In genomic region chr10:122128357-122128756, GRCh38 we compare ENCODE assay signal across 13 cellular contexts.
DNase-seq lines count a peak whose midpoint lies in the region; ATAC-seq, FAIRE-seq and TF ChIP-seq lines count a peak whose summit lies in the region.
"Had no signal": no experiment of that assay in that cellular context is flagged by ENCODE, and none has a peak within 500 bp of the region (broad histone marks: within the 10 kb centered on the region; RNA-seq: fewer than 3 reads in every experiment).

No MANE protein-coding gene starts in this region.

- peak overlapping the region; percentile 72 for H3K4me2 ChIP-seq in keratinocyte (ENCODE audit: control insufficient read depth, extremely low read depth, insufficient read depth, low read depth, low read length)
- peak overlapping the region; percentile 78 for H3K4me2 ChIP-seq in smooth muscle cell

- H3K36me3 ChIP-seq in colonic mucosa (no peaks in the 10 kb centered on the region), keratinocyte (ENCODE audit: control insufficient read depth in 2 of 2, extremely low read depth in 1 of 2, insufficient read depth in 2 of 2, low read length in 2 of 2) (peaks cover 0 to 5% of the 10 kb centered on the region in 2 experiments), smooth muscle cell (ENCODE audit: low read depth) (no peaks in the 10 kb centered on the region)

- dilution Hi-C loops in keratinocyte (cut with MboI; ENCODE audit: extremely low pct_ligation_motif_present, low sequenced_read_pairs) = no loop called here

- H3K79me2 ChIP-seq in keratinocyte (ENCODE audit: control insufficient read depth, insufficient read depth, low read length) = peaks cover 11% of the 10 kb centered on the region
- H3K79me2 ChIP-seq in smooth muscle cell (ENCODE audit: low read depth) = no peaks in the 10 kb centered on the region

- ATAC-seq in GM21717 (IDR thresholded peaks at IDR 0.05; ENCODE audit: unreplicated experiment) = no peak
- ATAC-seq: CD8-positive, alpha-beta T cell; left colon had no signal

- H3K27me3 ChIP-seq in colonic mucosa (no peaks in the 10 kb centered on the region), keratinocyte (ENCODE audit: control insufficient read depth, extremely low read depth, insufficient read depth, low read length) (no peaks in the 10 kb centered on the region), smooth muscle cell (ENCODE audit: low read depth) (no peaks in the 10 kb centered on the region), dorsolateral prefrontal cortex (peaks cover 0 to 6% (median 0%) of the 10 kb centered on the region in 45 donors)

- H2AFZ ChIP-seq in keratinocyte (ENCODE audit: control insufficient read depth, low read length) (no peak overlapping the region), smooth muscle cell (ENCODE audit: low read depth) (no peak overlapping the region)

- H3K9ac ChIP-seq in colonic mucosa (ENCODE audit: low read depth in 2 of 2, low read length in 2 of 2) = peak overlapping the region in 1 of 2 donors; percentile 1
- H3K9ac ChIP-seq in keratinocyte (ENCODE audit: control insufficient read depth, extremely low read depth, insufficient read depth, low read length) = no peak overlapping the region
- peak overlapping the region; percentile 73 for H3K9ac ChIP-seq in smooth muscle cell (ENCODE audit: low read depth)

- no peak for FAIRE-seq in keratinocyte (lab: Jason Lieb, UNC)
- FAIRE-seq: endometrium had no signal

- H3K9me3 ChIP-seq in colonic mucosa (no peaks in the 10 kb centered on the region), keratinocyte (ENCODE audit: control insufficient read depth, low read depth, low read length) (no peaks in the 10 kb centered on the region), smooth muscle cell (replicated peaks; ENCODE audit: low read depth) (no peaks in the 10 kb centered on the region)

- H3K27ac ChIP-seq in colonic mucosa (peak overlapping the region; percentile 45), keratinocyte (ENCODE audit: control insufficient read depth, insufficient read depth, low read length) (no peak overlapping the region), smooth muscle cell (ENCODE audit: low read depth) (peak overlapping the region; percentile 84), dorsolateral prefrontal cortex (peak overlapping the region in 1 of 59 donors; percentile 7)

- H3F3A ChIP-seq in smooth muscle cell (ENCODE audit: low read depth) = peaks cover 14% of the 10 kb centered on the region

- intact Hi-C loops in colonic mucosa (cut with DNase I) = no loop called here
- intact Hi-C loops in dorsolateral prefrontal cortex (cut with DNase I) = no loop called here

- no peaks in the 10 kb centered on the region for H3K9me1 ChIP-seq in keratinocyte (ENCODE audit: control insufficient read depth, extremely low read depth, insufficient read depth, low read length)

- TF ChIP-seq CTCF in colonic mucosa (IDR thresholded peaks at IDR 0.05) = no peak
- no peak for TF ChIP-seq CTCF in keratinocyte (optimal IDR thresholded peaks at IDR 0.05 in 1 of 3, IDR thresholded peaks at IDR 0.05 in 1 of 3, conservative IDR thresholded peaks at IDR 0.05 in 1 of 3; ENCODE audit: extremely low read depth in 1 of 3, insufficient read depth in 2 of 3, low read length in 3 of 3)
- TF ChIP-seq CTCF in smooth muscle cell (IDR thresholded peaks at IDR 0.05; ENCODE audit: borderline replicate concordance, insufficient read depth, poor library complexity, severe bottlenecking) = no peak
- TF ChIP-seq CTCF in dorsolateral prefrontal cortex (IDR thresholded peaks at IDR 0.05 in 54 of 56, conservative IDR thresholded peaks at IDR 0.05 in 2 of 56; ENCODE audit: low read depth in 1 of 56, partially characterized antibody in 56 of 56) = no peak

- peaks cover 5% of the 10 kb centered on the region for H3K4me1 ChIP-seq in colonic mucosa
- peaks cover 35% of the 10 kb centered on the region for H3K4me1 ChIP-seq in keratinocyte (ENCODE audit: control insufficient read depth, extremely low read depth, insufficient read depth, low read length)
- peaks cover 21% of the 10 kb centered on the region for H3K4me1 ChIP-seq in smooth muscle cell (ENCODE audit: low read depth)

- DNase-seq in EH (ENCODE audit: low read depth) (peak; percentile 76), colonic mucosa (no peak), keratinocyte (ENCODE audit: low read depth, low spot score) (no peak), smooth muscle cell (lab: John Stamatoyannopoulos, UW; ENCODE audit: unreplicated experiment) (no peak), dorsolateral prefrontal cortex (no peak), NCI-H2107 treated with DMSO at 0.1 percent for 48 hours (lab: John Stamatoyannopoulos, UW; ENCODE audit: unreplicated experiment) (no peak), NCI-H187 treated with DMSO at 0.1 percent for 48 hours (lab: John Stamatoyannopoulos, UW) (no peak)
- DNase-seq: activated CD4-positive, CD25-positive, alpha-beta regulatory T cell; activated gamma-delta T cell; CD8-positive, alpha-beta T cell had no signal

- no peaks in the 10 kb centered on the region for H4K20me1 ChIP-seq in keratinocyte (ENCODE audit: control insufficient read depth, extremely low read depth, insufficient read depth, low read length)
- H4K20me1 ChIP-seq in smooth muscle cell (ENCODE audit: low read depth) = peaks cover 12% of the 10 kb centered on the region

- H3K4me3 ChIP-seq in colonic mucosa = no peak overlapping the region
- peak overlapping the region in 1 of 3 experiments; percentile 15 for H3K4me3 ChIP-seq in keratinocyte (ENCODE audit: control insufficient read depth in 2 of 3, extremely low read depth in 1 of 3, insufficient read depth in 2 of 3, low read depth in 1 of 3, low read length in 3 of 3)
- H3K4me3 ChIP-seq in smooth muscle cell = peak overlapping the region; percentile 3
- H3K4me3 ChIP-seq in dorsolateral prefrontal cortex = no peak overlapping the region

- WGBS in smooth muscle cell (ENCODE audit: low lambda C conversion rate) = 33% methylated on average over 5 of the region's 5 CpGs
